Comparison of ENCODE assay signal across 16 cellular contexts in genomic region chr3:170829873-170830272, GRCh38.
"Had no signal": no experiment of that assay in that cellular context is flagged by ENCODE, and none has a peak within 500 bp of the region (broad histone marks: within the 10 kb centered on the region; RNA-seq: fewer than 3 reads in every experiment).

No MANE protein-coding gene starts in this region.

- H3K4me3 Mint-ChIP-seq: activated CD4-positive, alpha-beta memory T cell treated with anti-CD3 and anti-CD28 coated beads, Interleukin-2, amount 10 ng/mL, durations not matched to agents 7 days and 5 days; activated naive CD8-positive, alpha-beta T cell; naive thymus-derived CD8-positive, alpha-beta T cell; T-helper 2 cell treated with Interferon-gamma antibody and Interleukin-4, amounts not matched to agents 5 μg/mL and 100 μg/mL, for 36 hours had no signal

- DNase-seq: activated CD4-positive, alpha-beta memory T cell treated with anti-CD3 and anti-CD28 coated beads, Interleukin-2, amount 10 ng/mL, durations not matched to agents 7 days and 5 days; activated CD4-positive, alpha-beta T cell treated with anti-CD3 and anti-CD28 coated beads for 1 hour; activated gamma-delta T cell; activated T-cell treated with anti-CD3 and anti-CD28 coated beads, Interleukin-2, amount 50 U/mL, for 48 hours; anterior cingulate cortex; esophagus squamous epithelium; foreskin fibroblast; head of caudate nucleus; mammary epithelial cell; mucosa of descending colon; naive thymus-derived CD8-positive, alpha-beta T cell; ovary; stimulated activated CD4-positive, alpha-beta T cell treated with anti-CD3 and anti-CD28 coated beads, Interleukin-15, amount 100 ng/mL, for 24 hours; stimulated activated CD4-positive, alpha-beta T cell treated with anti-CD3 and anti-CD28 coated beads, Interleukin-4, amount 100 ng/mL, for 24 hours had no signal

- H3K36me3 Mint-ChIP-seq: activated naive CD8-positive, alpha-beta T cell; naive thymus-derived CD8-positive, alpha-beta T cell had no signal

- H3K4me3 ChIP-seq: esophagus squamous epithelium, mucosa of descending colon, ovary had no signal

- H3K27me3 ChIP-seq: ovary had no signal

- H3K4me1 ChIP-seq: esophagus squamous epithelium had no signal

- H3K27ac Mint-ChIP-seq: activated CD4-positive, alpha-beta memory T cell treated with anti-CD3 and anti-CD28 coated beads, Interleukin-2, amount 10 ng/mL, durations not matched to agents 7 days and 5 days; activated naive CD8-positive, alpha-beta T cell; naive thymus-derived CD8-positive, alpha-beta T cell; T-helper 2 cell treated with Interferon-gamma antibody and Interleukin-4, amounts not matched to agents 5 μg/mL and 100 μg/mL, for 36 hours had no signal

- H3K27ac ChIP-seq: esophagus squamous epithelium, ovary had no signal

- H3K9me3 Mint-ChIP-seq: activated CD4-positive, alpha-beta memory T cell treated with anti-CD3 and anti-CD28 coated beads, Interleukin-2, amount 10 ng/mL, durations not matched to agents 7 days and 5 days; naive thymus-derived CD8-positive, alpha-beta T cell; T-helper 2 cell treated with Interferon-gamma antibody and Interleukin-4, amounts not matched to agents 5 μg/mL and 100 μg/mL, for 36 hours had no signal

- H3K36me3 ChIP-seq: esophagus squamous epithelium, ovary had no signal
